Comparison of ENCODE assay signal across 9 cellular contexts in the genomic region with DNA sequence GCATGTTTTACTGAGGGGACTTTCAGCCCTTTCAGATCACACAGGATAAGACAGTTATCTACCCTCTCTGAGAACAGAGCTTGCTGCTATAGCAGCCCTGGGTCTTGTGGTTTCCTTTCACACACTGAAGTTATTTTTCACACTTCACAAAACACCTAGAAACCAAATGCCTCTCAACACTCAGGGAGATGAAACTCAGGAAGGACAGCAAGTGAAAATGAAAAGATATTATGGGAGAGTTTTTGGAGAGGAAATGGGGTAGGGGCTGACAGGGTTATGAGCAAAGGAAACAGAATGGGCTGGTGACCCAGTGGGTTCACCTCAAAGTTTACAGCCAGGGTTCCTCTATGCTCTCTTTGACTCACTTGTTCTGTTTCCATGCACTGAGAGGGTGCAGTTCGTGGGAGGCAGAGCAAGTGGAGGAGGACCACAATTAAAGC. TPM values are rescaled to one million over a fixed set of nuclear protein-coding genes. Genes with fewer than 3 reads are reported as not detected.
DNase-seq lines count a peak whose midpoint lies in the region; ATAC-seq, FAIRE-seq and TF ChIP-seq lines count a peak whose summit lies in the region.
"Had no signal": no experiment of that assay in that cellular context is flagged by ENCODE, and none has a peak within 500 bp of the region (broad histone marks: within the 10 kb centered on the region; RNA-seq: fewer than 3 reads in every experiment).

No MANE protein-coding gene starts in this region.

- peaks cover 86% of the 10 kb centered on the region for H3K4me1 Mint-ChIP-seq in activated CD8-positive, alpha-beta T cell treated with anti-CD3 and anti-CD28 coated beads for 36 hours (ENCODE audit: low read depth)

- DNase-seq in activated CD8-positive, alpha-beta T cell treated with anti-CD3 and anti-CD28 coated beads for 36 hours = peak; percentile 85
- DNase-seq in stimulated activated CD4-positive, alpha-beta T cell treated with anti-CD3 and anti-CD28 coated beads, Interleukin-4, amount 100 ng/mL, for 1 hour = peak; percentile 52
- no peak for DNase-seq in frontal cortex (ENCODE audit: low spot score in 2 of 2)
- DNase-seq in Karpas-422 = no peak
- DNase-seq in kidney = no peak
- DNase-seq in RCC 7860 (ENCODE audit: low spot score) = no peak

- no peak for TF ChIP-seq CTCF in activated CD8-positive, alpha-beta T cell treated with anti-CD3 and anti-CD28 coated beads for 36 hours (IDR thresholded peaks at IDR 0.05)
- no peak for TF ChIP-seq CTCF in kidney (IDR thresholded peaks at IDR 0.05; ENCODE audit: borderline replicate concordance, extremely low read depth, insufficient read depth)

- intact Hi-C loops in activated CD8-positive, alpha-beta T cell treated with anti-CD3 and anti-CD28 coated beads for 36 hours (cut with micrococcal nuclease) = loop anchor here (1.0 to 5.0 kb wide), 6 partner anchors 36 to 151 kb away; partner anchors contain the start of genes GIMAP1, GIMAP4 and GIMAP6
- intact Hi-C loops in kidney (cut with DNase I) = no loop called here

- H3K27ac ChIP-seq in Karpas-422 (ENCODE audit: low read length) (no peak overlapping the region), kidney (ENCODE audit: low read depth in 2 of 2, low read length in 2 of 2) (no peak overlapping the region)

- CTCF ChIA-PET in activated CD8-positive, alpha-beta T cell treated with anti-CD3 and anti-CD28 coated beads for 36 hours (lab: Charles Lee) = interaction anchor here (0.7 to 2.3 kb wide), 9 partner anchors 8 to 100 kb away, joined by 3 to 7 read pairs (median 4); partner anchors contain the start of genes GIMAP2 and GIMAP5

- no peaks in the 10 kb centered on the region for H3K27me3 ChIP-seq in Karpas-422 (ENCODE audit: low read length)

- H3K27me3 Mint-ChIP-seq in activated CD8-positive, alpha-beta T cell treated with anti-CD3 and anti-CD28 coated beads for 36 hours = no peaks in the 10 kb centered on the region

- H3K9me2 ChIP-seq in Karpas-422 (replicated peaks; ENCODE audit: insufficient read depth, low read length) = no peaks in the 10 kb centered on the region

- H3K79me2 ChIP-seq in Karpas-422 (ENCODE audit: low read length) = no peaks in the 10 kb centered on the region

- H4K20me1 ChIP-seq in Karpas-422 (ENCODE audit: insufficient read depth, low read depth, low read length) = no peaks in the 10 kb centered on the region

- ATAC-seq in GM18868 (IDR thresholded peaks at IDR 0.05; ENCODE audit: unreplicated experiment) (peak; percentile 78), HG02981 (IDR thresholded peaks at IDR 0.05; ENCODE audit: unreplicated experiment) (peak; percentile 74)
- ATAC-seq in activated CD8-positive, alpha-beta T cell treated with anti-CD3 and anti-CD28 coated beads for 36 hours = peak; percentile 73
- ATAC-seq: HCT116 had no signal

- no peak for FAIRE-seq in frontal cortex (lab: Jason Lieb, UNC)
- no peak for FAIRE-seq in kidney (lab: Jason Lieb, UNC)
- FAIRE-seq in RCC 7860 (lab: Jason Lieb, UNC) = no peak

- peak overlapping the region; percentile 97 for H3K27ac Mint-ChIP-seq in activated CD8-positive, alpha-beta T cell treated with anti-CD3 and anti-CD28 coated beads for 36 hours

- H3K4me3 ChIP-seq in Karpas-422 (ENCODE audit: low read length) (no peak overlapping the region), kidney (ENCODE audit: low read length in 2 of 2) (no peak overlapping the region)

- H3K4me1 ChIP-seq in Karpas-422 (ENCODE audit: low read length) = no peaks in the 10 kb centered on the region
- no peaks in the 10 kb centered on the region for H3K4me1 ChIP-seq in kidney (ENCODE audit: control insufficient read depth in 1 of 2, insufficient read depth in 1 of 2, low read depth in 1 of 2, low read length in 2 of 2)

- H2AFZ ChIP-seq in Karpas-422 (ENCODE audit: low read length) = no peak overlapping the region

- POLR2A ChIA-PET in activated CD8-positive, alpha-beta T cell treated with anti-CD3 and anti-CD28 coated beads for 36 hours (lab: Charles Lee) = interaction anchor here (0.6 to 1.6 kb wide), 11 partner anchors 15 to 256 kb away, joined by 3 to 10 read pairs (median 3); partner anchors contain the start of genes GIMAP4 and GIMAP5

- H3K9me3 Mint-ChIP-seq in activated CD8-positive, alpha-beta T cell treated with anti-CD3 and anti-CD28 coated beads for 36 hours = peaks cover 35% of the 10 kb centered on the region

- H3K36me3 Mint-ChIP-seq in activated CD8-positive, alpha-beta T cell treated with anti-CD3 and anti-CD28 coated beads for 36 hours (ENCODE audit: low read depth) = peaks cover 57% of the 10 kb centered on the region

- peak overlapping the region; percentile 54 for H3K4me3 Mint-ChIP-seq in activated CD8-positive, alpha-beta T cell treated with anti-CD3 and anti-CD28 coated beads for 36 hours

- no peak overlapping the region for H3K9ac ChIP-seq in Karpas-422 (ENCODE audit: low read length)
- no peak overlapping the region for H3K9ac ChIP-seq in kidney (ENCODE audit: low read length in 2 of 2)

- H3K9me3 ChIP-seq in Karpas-422 (ENCODE audit: low read length) = no peaks in the 10 kb centered on the region
- H3K9me3 ChIP-seq in kidney (ENCODE audit: control insufficient read depth in 1 of 2, low read length in 2 of 2) = no peaks in the 10 kb centered on the region

- no peak overlapping the region for H3K4me2 ChIP-seq in Karpas-422 (ENCODE audit: low read depth, low read length, poor library complexity, severe bottlenecking)

- H3K36me3 ChIP-seq in Karpas-422 (ENCODE audit: insufficient read depth, low read length) (no peaks in the 10 kb centered on the region), kidney (ENCODE audit: control insufficient read depth in 1 of 2, insufficient read depth in 2 of 2, low read length in 2 of 2) (no peaks in the 10 kb centered on the region)

RNA-seq across cellular contexts. Expression of gene GIMAP2, which starts 17.0 kb away (rescaled TPM):
- total RNA-seq in activated CD8-positive, alpha-beta T cell treated with anti-CD3 and anti-CD28 coated beads for 36 hours = 10 to 100 TPM; 42.2 to 42.7 TPM
- 3.7 TPM for total RNA-seq in frontal cortex
- total RNA-seq in Karpas-422 (2014; rRNA removed; shearing (Covaris generic); ENCODE audit: low replicate concordance) = 1.0 and 1.3 TPM in 2 replicates
- total RNA-seq in kidney = 19.5 TPM
- polyA plus RNA-seq in kidney (ENCODE audit: insufficient read depth, low read depth, low replicate concordance) = 6.7 TPM

RNA-seq across cellular contexts. Expression of gene GIMAP6, which starts 36.3 kb away (rescaled TPM):
- total RNA-seq in activated CD8-positive, alpha-beta T cell treated with anti-CD3 and anti-CD28 coated beads for 36 hours = 10 to 100 TPM; 21.2 to 21.5 TPM
- total RNA-seq in frontal cortex (6.9 TPM), kidney (48.7 TPM)
- total RNA-seq in Karpas-422 (2014; rRNA removed; shearing (Covaris generic); ENCODE audit: low replicate concordance) = not detected in 2 replicates
- polyA plus RNA-seq in kidney (ENCODE audit: insufficient read depth, low read depth, low replicate concordance) = 14.3 TPM

RNA-seq across cellular contexts. Expression of gene GIMAP1, which starts 47.9 kb away (rescaled TPM):
- 1 to 10 TPM; 8.7 to 9.3 TPM for total RNA-seq in activated CD8-positive, alpha-beta T cell treated with anti-CD3 and anti-CD28 coated beads for 36 hours
- total RNA-seq in frontal cortex (0.82 TPM), kidney (10.2 TPM)
- total RNA-seq in Karpas-422 (2014; rRNA removed; shearing (Covaris generic); ENCODE audit: low replicate concordance) = 0.07 TPM in 1 of 2 replicates, not detected in the other
- 6.4 TPM for polyA plus RNA-seq in kidney (ENCODE audit: insufficient read depth, low read depth, low replicate concordance)

Comparison
In these comparisons a context has a peak if more than half of its experiments do, and no peak if none do; other contexts are left out.
1. DNase-seq: peak in activated CD8-positive, alpha-beta T cell treated with anti-CD3 and anti-CD28 coated beads for 36 hours (single experiment) and stimulated activated CD4-positive, alpha-beta T cell treated with anti-CD3 and anti-CD28 coated beads, Interleukin-4, amount 100 ng/mL, for 1 hour (single experiment); none in frontal cortex (0 of 2), Karpas-422 (single experiment), kidney (single experiment) and RCC 7860 (single experiment).
2. Peak in every context shown above with its lines, with median percentiles within 50 percentile points of each other: ATAC-seq.